Comparison of ENCODE assay signal across 22 cellular contexts in the genomic region with DNA sequence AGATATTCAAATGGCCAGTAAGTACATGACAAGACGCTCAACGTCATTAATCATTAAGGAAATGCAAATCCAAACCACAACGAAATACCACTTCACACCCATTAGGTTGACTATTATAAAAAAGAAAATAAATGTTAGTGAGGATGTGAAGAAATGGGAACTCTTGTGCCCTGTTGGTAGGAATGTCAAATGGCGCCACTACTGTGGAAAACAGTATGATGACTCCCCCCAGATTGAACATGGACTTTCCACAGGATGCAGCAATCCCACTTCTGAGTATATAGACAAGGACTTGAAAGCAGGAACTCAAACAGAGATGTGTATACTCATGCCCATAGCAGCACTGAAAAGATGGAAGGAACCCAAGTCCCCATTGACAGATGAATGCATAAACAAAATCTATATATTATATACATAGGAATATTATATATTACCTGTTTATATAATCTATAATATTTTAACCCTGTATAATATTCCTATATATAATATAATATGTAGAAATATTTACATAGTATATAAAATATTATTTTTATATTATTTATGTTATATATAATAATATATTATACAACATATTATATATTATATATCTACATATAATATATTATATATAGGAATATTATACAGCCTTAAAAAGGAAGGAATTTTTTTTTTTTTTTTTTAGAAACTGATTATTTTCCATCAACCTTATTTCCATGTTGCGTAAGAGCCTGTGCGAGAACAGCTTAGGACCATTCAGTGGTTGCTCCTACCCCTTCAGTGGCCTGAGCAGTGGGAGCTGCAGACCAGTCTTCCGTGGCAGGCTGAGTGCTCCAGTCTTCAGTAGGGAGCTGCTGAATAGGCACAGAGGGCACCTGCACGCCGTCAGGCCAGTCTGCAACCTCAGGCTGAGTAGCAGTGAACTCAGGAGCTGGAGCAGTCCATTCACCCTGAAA. TPM values are rescaled to one million over a fixed set of nuclear protein-coding genes. Genes with fewer than 3 reads are reported as not detected.
DNase-seq lines count a peak whose midpoint lies in the region; ATAC-seq and TF ChIP-seq lines count a peak whose summit lies in the region.
"Had no signal": no experiment of that assay in that cellular context is flagged by ENCODE, and none has a peak within 500 bp of the region (broad histone marks: within the 10 kb centered on the region; RNA-seq: fewer than 3 reads in every experiment).

No MANE protein-coding gene starts in this region.

- in situ Hi-C loops in IMR-90 (cut with MboI; ENCODE audit: low sequenced_read_pairs), result no loop called here

- dilution Hi-C loops in IMR-90 (cut with HindIII; ENCODE audit: low sequenced_read_pairs, unreplicated experiment), result no loop called here

- no peak overlapping the region for H2BK20ac ChIP-seq in IMR-90 (ENCODE audit: low read depth, low read length)

- H2AFZ ChIP-seq in IMR-90 (replicated peaks; ENCODE audit: low read length, poor library complexity), result no peak overlapping the region
- no peak overlapping the region for H2AFZ ChIP-seq in osteoblast (ENCODE audit: low read length)

- H4K20me1 ChIP-seq in IMR-90 (ENCODE audit: insufficient read depth, low read length) (no peaks in the 10 kb centered on the region), osteoblast (ENCODE audit: insufficient read depth, low read length) (no peaks in the 10 kb centered on the region)

- H3K4ac ChIP-seq in IMR-90 (ENCODE audit: low read depth, low read length), result no peak overlapping the region

- no peak overlapping the region for H3K27ac Mint-ChIP-seq in endodermal cell
- no peak overlapping the region for H3K27ac Mint-ChIP-seq in activated CD8-positive, alpha-beta memory T cell treated with anti-CD3 and anti-CD28 coated beads, Interleukin-2, amount 10 ng/mL, durations not matched to agents 7 days and 5 days
- H3K27ac Mint-ChIP-seq: activated CD4-positive, alpha-beta memory T cell treated with anti-CD3 and anti-CD28 coated beads, Interleukin-2, amount 10 ng/mL, durations not matched to agents 7 days and 5 days; activated naive CD8-positive, alpha-beta T cell treated with anti-CD3 and anti-CD28 coated beads, Interleukin-2, amount 10 ng/mL, durations not matched to agents 7 days and 5 days; activated T-helper 1 cell treated with anti-CD3 and anti-CD28 coated beads, Interleukin-12 subunit alpha, Interleukin-12 subunit beta, Interleukin-2, Interleukin-4 antibody, amounts not matched to agents 30 ng/mL and 10 ng/mL and 1 ng/mL, durations not matched to agents 14 hours and 24 hours and 36 hours; nephron progenitor cell; T-helper 17 cell had no signal

- peaks cover 1% of the 10 kb centered on the region for H3K36me3 Mint-ChIP-seq in endodermal cell (ENCODE audit: low read depth)
- peaks cover 10% of the 10 kb centered on the region for H3K36me3 Mint-ChIP-seq in activated CD8-positive, alpha-beta memory T cell treated with anti-CD3 and anti-CD28 coated beads, Interleukin-2, amount 10 ng/mL, durations not matched to agents 7 days and 5 days

- H3K4me1 ChIP-seq in IMR-90 (ENCODE audit: control insufficient read depth, insufficient read depth, low read length) (no peaks in the 10 kb centered on the region), endodermal cell (ENCODE audit: control insufficient read depth, insufficient read depth, low read length) (no peaks in the 10 kb centered on the region), osteoblast (ENCODE audit: insufficient read depth, low read length) (peaks cover 2% of the 10 kb centered on the region)

- no peaks in the 10 kb centered on the region for H3K36me3 ChIP-seq in IMR-90 (ENCODE audit: control insufficient read depth, insufficient read depth, low read length)
- H3K36me3 ChIP-seq in endodermal cell (ENCODE audit: control insufficient read depth, insufficient read depth, low read length), result no peaks in the 10 kb centered on the region
- H3K36me3 ChIP-seq in osteoblast (ENCODE audit: insufficient read depth, low read length), result no peaks in the 10 kb centered on the region
- H3K36me3 ChIP-seq: right atrium auricular region had no signal

- H3K79me1 ChIP-seq in IMR-90 (ENCODE audit: low read depth in 1 of 2, low read length in 2 of 2), result no peaks in the 10 kb centered on the region

- no peak overlapping the region for H3K4me3 Mint-ChIP-seq in endodermal cell
- no peak overlapping the region for H3K4me3 Mint-ChIP-seq in activated CD8-positive, alpha-beta memory T cell treated with anti-CD3 and anti-CD28 coated beads, Interleukin-2, amount 10 ng/mL, durations not matched to agents 7 days and 5 days
- H3K4me3 Mint-ChIP-seq: activated CD4-positive, alpha-beta memory T cell treated with anti-CD3 and anti-CD28 coated beads, Interleukin-2, amount 10 ng/mL, durations not matched to agents 7 days and 5 days; activated naive CD8-positive, alpha-beta T cell treated with anti-CD3 and anti-CD28 coated beads, Interleukin-2, amount 10 ng/mL, durations not matched to agents 7 days and 5 days; activated T-helper 1 cell treated with anti-CD3 and anti-CD28 coated beads, Interleukin-12 subunit alpha, Interleukin-12 subunit beta, Interleukin-2, Interleukin-4 antibody, amounts not matched to agents 30 ng/mL and 10 ng/mL and 1 ng/mL, durations not matched to agents 14 hours and 24 hours and 36 hours; nephron progenitor cell; T-helper 17 cell had no signal

- CTCF ChIA-PET in AG04450 (lab: Charles Lee), result no interaction called here
- CTCF ChIA-PET in IMR-90 (lab: Yijun Ruan, JAX), result no interaction called here
- CTCF ChIA-PET in activated CD8-positive, alpha-beta memory T cell treated with anti-CD3 and anti-CD28 coated beads, Interleukin-2, amount 10 ng/mL, durations not matched to agents 7 days and 5 days (lab: Charles Lee), result interaction anchor here (0.7 kb wide), 1 partner anchor 17 kb away, joined by 3 read pairs; no protein-coding TSS in a partner anchor

- no peak overlapping the region for H4K5ac ChIP-seq in IMR-90 (ENCODE audit: low read depth, low read length)

- no peak overlapping the region for H3K56ac ChIP-seq in IMR-90 (ENCODE audit: extremely low read depth, insufficient read depth, low read length)

- H3K9me3 Mint-ChIP-seq in endodermal cell, result peaks cover 12% of the 10 kb centered on the region
- H3K9me3 Mint-ChIP-seq in activated CD8-positive, alpha-beta memory T cell treated with anti-CD3 and anti-CD28 coated beads, Interleukin-2, amount 10 ng/mL, durations not matched to agents 7 days and 5 days (ENCODE audit: low read depth), result peaks cover 8% of the 10 kb centered on the region

- H3K79me2 ChIP-seq in osteoblast (ENCODE audit: insufficient read depth, low read length), result no peaks in the 10 kb centered on the region

- no peak overlapping the region for H3K14ac ChIP-seq in IMR-90 (replicated peaks; ENCODE audit: low read depth, low read length)

- H3K9me3 ChIP-seq in AG04450 (ENCODE audit: control insufficient read depth, insufficient read depth, low read length) (peaks cover 6% of the 10 kb centered on the region), IMR-90 (ENCODE audit: control insufficient read depth, insufficient read depth, low read length) (peaks cover 5% of the 10 kb centered on the region), endodermal cell (ENCODE audit: control insufficient read depth, low read length) (peaks cover 13% of the 10 kb centered on the region), osteoblast (ENCODE audit: low read depth, low read length) (no peaks in the 10 kb centered on the region)

- H2AK9ac ChIP-seq in IMR-90 (replicated peaks; ENCODE audit: low read depth, low read length, poor library complexity), result no peak overlapping the region

- no TSS peak for BruUV-seq in IMR-90 (replicated peaks; lab: Mats Ljungman, UMichigan)

- H3K23ac ChIP-seq in IMR-90 (ENCODE audit: low read depth, low read length), result no peak overlapping the region

- ATAC-seq in IMR-90 (ENCODE audit: low read depth) (no peak), HG03442 (IDR thresholded peaks at IDR 0.05; ENCODE audit: unreplicated experiment) (no peak)
- ATAC-seq in activated CD8-positive, alpha-beta memory T cell treated with anti-CD3 and anti-CD28 coated beads, Interleukin-2, amount 10 ng/mL, durations not matched to agents 7 days and 5 days, result no peak
- ATAC-seq: T-helper 17 cell had no signal

- H4K8ac ChIP-seq in IMR-90 (ENCODE audit: low read depth in 2 of 2, low read length in 2 of 2), result no peak overlapping the region

- no peaks in the 10 kb centered on the region for H3K9me1 ChIP-seq in IMR-90 (ENCODE audit: insufficient read depth, low read length)

- POLR2A ChIA-PET in AG04450 (lab: Yijun Ruan, JAX) (no interaction called here), IMR-90 (lab: Charles Lee; ENCODE audit: unreplicated experiment) (no interaction called here)

- no peaks in the 10 kb centered on the region for H3K4me1 Mint-ChIP-seq in endodermal cell
- H3K4me1 Mint-ChIP-seq in activated CD8-positive, alpha-beta memory T cell treated with anti-CD3 and anti-CD28 coated beads, Interleukin-2, amount 10 ng/mL, durations not matched to agents 7 days and 5 days, result no peaks in the 10 kb centered on the region
- H3K4me1 Mint-ChIP-seq: activated CD4-positive, alpha-beta memory T cell treated with anti-CD3 and anti-CD28 coated beads, Interleukin-2, amount 10 ng/mL, durations not matched to agents 7 days and 5 days; activated naive CD8-positive, alpha-beta T cell treated with anti-CD3 and anti-CD28 coated beads, Interleukin-2, amount 10 ng/mL, durations not matched to agents 7 days and 5 days; T-helper 17 cell had no signal

- no peak for TF ChIP-seq POLR2A in IMR-90 (IDR thresholded peaks at IDR 0.05; ENCODE audit: low read depth, low read length)

- peak; percentile 27 for TF ChIP-seq CTCF in AG04450 (IDR thresholded peaks at IDR 0.05; ENCODE audit: low read depth, low read length)
- peak; percentile 21 for TF ChIP-seq CTCF in IMR-90 (conservative IDR thresholded peaks at IDR 0.05; ENCODE audit: low read depth, low read length)
- TF ChIP-seq CTCF in endodermal cell (conservative IDR thresholded peaks at IDR 0.05), result peak; percentile 65
- TF ChIP-seq CTCF in osteoblast (IDR thresholded peaks at IDR 0.05; ENCODE audit: extremely low read depth, low read depth, low read length), result peak; percentile 32

- H3K4me3 ChIP-seq in AG04450 (ENCODE audit: low read depth, low read length), result no peak overlapping the region
- H3K4me3 ChIP-seq in IMR-90 (ENCODE audit: insufficient read depth, low read depth, low read length), result no peak overlapping the region
- no peak overlapping the region for H3K4me3 ChIP-seq in endodermal cell (ENCODE audit: low read length)
- H3K4me3 ChIP-seq in osteoblast (ENCODE audit: insufficient read depth, low read length), result no peak overlapping the region
- H3K4me3 ChIP-seq: right atrium auricular region had no signal

- H3K27me3 ChIP-seq in AG04450 (ENCODE audit: control insufficient read depth, insufficient read depth, low read length) (peaks cover 24% of the 10 kb centered on the region), IMR-90 (ENCODE audit: control insufficient read depth, insufficient read depth, low read length) (peaks cover 38% of the 10 kb centered on the region), endodermal cell (ENCODE audit: control insufficient read depth, insufficient read depth, low read length, poor library complexity, severe bottlenecking) (no peaks in the 10 kb centered on the region), osteoblast (ENCODE audit: insufficient read depth, low read length) (peaks cover 16% of the 10 kb centered on the region)
- H3K27me3 ChIP-seq: right atrium auricular region had no signal

- no peak for TF ChIP-seq RAD21 in IMR-90 (IDR thresholded peaks at IDR 0.05; ENCODE audit: low read length)

- H3K27ac ChIP-seq in AG04450 (ENCODE audit: low read depth, low read length), result no peak overlapping the region
- no peak overlapping the region for H3K27ac ChIP-seq in IMR-90 (ENCODE audit: insufficient read depth, low read length)
- no peak overlapping the region for H3K27ac ChIP-seq in endodermal cell (ENCODE audit: low read depth, low read length)
- no peak overlapping the region for H3K27ac ChIP-seq in osteoblast (ENCODE audit: low read depth, low read length)
- H3K27ac ChIP-seq: right atrium auricular region had no signal

- H2BK120ac ChIP-seq in IMR-90 (ENCODE audit: low read depth, low read length), result no peak overlapping the region

- no peak overlapping the region for H3K9ac ChIP-seq in IMR-90 (ENCODE audit: low read depth, low read length)
- H3K9ac ChIP-seq in endodermal cell (ENCODE audit: extremely low read depth, low read length, poor library complexity, severe bottlenecking), result no peak overlapping the region

- intact Hi-C loops in IMR-90 (cut with micrococcal nuclease), result no loop called here

- no peak overlapping the region for H2BK15ac ChIP-seq in IMR-90 (ENCODE audit: low read depth, low read length)

- H3K4me2 ChIP-seq in IMR-90 (ENCODE audit: low read depth, low read length) (no peak overlapping the region), osteoblast (ENCODE audit: insufficient read depth, low read length) (no peak overlapping the region)

- peaks cover 3% of the 10 kb centered on the region for H3K27me3 Mint-ChIP-seq in endodermal cell (ENCODE audit: insufficient read depth)
- peaks cover 27% of the 10 kb centered on the region for H3K27me3 Mint-ChIP-seq in activated CD8-positive, alpha-beta memory T cell treated with anti-CD3 and anti-CD28 coated beads, Interleukin-2, amount 10 ng/mL, durations not matched to agents 7 days and 5 days

- H4K91ac ChIP-seq in IMR-90 (ENCODE audit: insufficient read depth, low read depth, low read length), result no peak overlapping the region

- H2AK5ac ChIP-seq in IMR-90 (ENCODE audit: low read depth, low read length), result no peak overlapping the region

- 50% methylated on average over 1 of the region's 9 CpGs; no CpG with 5 or more reads in 1 of the 2 experiments for WGBS in IMR-90 (ENCODE audit: extremely low coverage in 2 of 2, insufficient read length in 1 of 2), 2 experiments
- 95 to 96% methylated on average over 6 to 8 of the region's 9 CpGs for WGBS in endodermal cell (ENCODE audit: insufficient coverage in 1 of 2, insufficient read length in 1 of 2), 2 experiments

- H2BK5ac ChIP-seq in IMR-90 (ENCODE audit: low read depth, low read length, poor library complexity, severe bottlenecking), result no peak overlapping the region

- DNase-seq in AG04450 (ENCODE audit: low read depth, low spot score) (no peak), IMR-90 (no peak), endodermal cell (no peak), osteoblast (ENCODE audit: insufficient read length, low spot score, missing footprints) (no peak), NCI-H1930 (lab: John Stamatoyannopoulos, UW) (no peak), foreskin melanocyte (no peak)
- no peak for DNase-seq in activated CD8-positive, alpha-beta memory T cell treated with anti-CD3 and anti-CD28 coated beads, Interleukin-2, amount 10 ng/mL, durations not matched to agents 7 days and 5 days
- DNase-seq: activated CD4-positive, alpha-beta memory T cell treated with anti-CD3 and anti-CD28 coated beads, Interleukin-2, amount 10 ng/mL, durations not matched to agents 7 days and 5 days; activated naive CD8-positive, alpha-beta T cell treated with anti-CD3 and anti-CD28 coated beads, Interleukin-2, amount 10 ng/mL, durations not matched to agents 7 days and 5 days; caudate nucleus; EL; hippocampal formation; Kasumi-1; NCI-H1105; NCI-H524 treated with DMSO at 0.1 percent for 48 hours; nephron progenitor cell; SHP77 treated with DMSO at 0.1 percent for 48 hours; stimulated activated naive CD4-positive, alpha-beta T cell treated with Interleukin-2 at 50 U/mL for 16 hours had no signal

- H3K18ac ChIP-seq in IMR-90 (ENCODE audit: low read depth, low read length), result no peak overlapping the region

RNA-seq across cellular contexts. Expression of a gene that starts 17.6 kb away (rescaled TPM):
- polyA plus RNA-seq in AG04450 (2011; rRNA removed), result 0.15 and 0.17 TPM in 2 replicates
- 0.14 TPM in 1 of 2 replicates, not detected in the other for polyA minus RNA-seq in AG04450 (2011; rRNA and poly(A)+ RNA removed)
- total RNA-seq in IMR-90 (2012; rRNA removed), result under 0.01 and 0.18 TPM in 2 replicates
- polyA plus RNA-seq in IMR-90 (2012; rRNA removed), result 0.73 and 0.86 TPM in 2 replicates
- 0.34 and 1.1 TPM in 2 replicates for polyA plus RNA-seq in IMR-90 (2012; cell fraction: cytosol; rRNA removed)
- 2.6 and 3.5 TPM in 2 replicates for polyA plus RNA-seq in IMR-90 (2012; cell fraction: nucleus; rRNA removed; ENCODE audit: low replicate concordance)
- under 1 TPM; 0.22 to 0.31 TPM for total RNA-seq in endodermal cell
- 0.46 TPM for polyA plus RNA-seq in endodermal cell (2013, experiment 1 of 2)
- polyA plus RNA-seq in endodermal cell (2013, experiment 2 of 2), result not detected
- 2.9 and 4.0 TPM in 2 replicates for total RNA-seq in osteoblast
- total RNA-seq in activated CD8-positive, alpha-beta memory T cell treated with anti-CD3 and anti-CD28 coated beads, Interleukin-2, amount 10 ng/mL, durations not matched to agents 7 days and 5 days, result 1 to 10 TPM; 1.6 to 2.6 TPM

RNA-seq across cellular contexts. Expression of a gene that starts 43.4 kb away (rescaled TPM):
- polyA plus RNA-seq in AG04450 (2011; rRNA removed) (0.51 and 0.55 TPM in 2 replicates), IMR-90 (2012; rRNA removed) (0.43 and 0.50 TPM in 2 replicates)
- 0.65 and 1.1 TPM in 2 replicates for polyA minus RNA-seq in AG04450 (2011; rRNA and poly(A)+ RNA removed)
- total RNA-seq in IMR-90 (2012; rRNA removed) (0.18 and 0.28 TPM in 2 replicates), endodermal cell (10 to 100 TPM; 11.3 to 15.1 TPM), osteoblast (2.4 and 5.1 TPM in 2 replicates)
- polyA plus RNA-seq in IMR-90 (2012; cell fraction: cytosol; rRNA removed), result 0.28 and 0.85 TPM in 2 replicates
- polyA plus RNA-seq in IMR-90 (2012; cell fraction: nucleus; rRNA removed; ENCODE audit: low replicate concordance), result 1.4 and 1.7 TPM in 2 replicates
- 4.8 TPM for polyA plus RNA-seq in endodermal cell (2013, experiment 1 of 2)
- 5.1 TPM for polyA plus RNA-seq in endodermal cell (2013, experiment 2 of 2)
- total RNA-seq in activated CD8-positive, alpha-beta memory T cell treated with anti-CD3 and anti-CD28 coated beads, Interleukin-2, amount 10 ng/mL, durations not matched to agents 7 days and 5 days, result 1 to 10 TPM; 3.3 TPM

RNA-seq across cellular contexts. Expression of a gene that starts 43.9 kb away (rescaled TPM):
- polyA plus RNA-seq in AG04450 (2011; rRNA removed) (77.3 and 89.7 TPM in 2 replicates), IMR-90 (2012; rRNA removed) (69.7 and 73.6 TPM in 2 replicates)
- polyA minus RNA-seq in AG04450 (2011; rRNA and poly(A)+ RNA removed), result 56.7 and 70.6 TPM in 2 replicates
- total RNA-seq in IMR-90 (2012; rRNA removed) (42.8 and 71.4 TPM in 2 replicates), endodermal cell (10 to 100 TPM; 74.9 to 97.3 TPM), osteoblast (43.1 and 43.9 TPM in 2 replicates)
- 18.8 and 26.7 TPM in 2 replicates for polyA plus RNA-seq in IMR-90 (2012; cell fraction: cytosol; rRNA removed)
- polyA plus RNA-seq in IMR-90 (2012; cell fraction: nucleus; rRNA removed; ENCODE audit: low replicate concordance), result 13.1 and 47.9 TPM in 2 replicates
- polyA plus RNA-seq in endodermal cell (2013, experiment 1 of 2), result 109 TPM
- polyA plus RNA-seq in endodermal cell (2013, experiment 2 of 2), result 98.5 TPM
- 10 to 100 TPM; 52.5 to 68.9 TPM for total RNA-seq in activated CD8-positive, alpha-beta memory T cell treated with anti-CD3 and anti-CD28 coated beads, Interleukin-2, amount 10 ng/mL, durations not matched to agents 7 days and 5 days
